In the genomic region with DNA sequence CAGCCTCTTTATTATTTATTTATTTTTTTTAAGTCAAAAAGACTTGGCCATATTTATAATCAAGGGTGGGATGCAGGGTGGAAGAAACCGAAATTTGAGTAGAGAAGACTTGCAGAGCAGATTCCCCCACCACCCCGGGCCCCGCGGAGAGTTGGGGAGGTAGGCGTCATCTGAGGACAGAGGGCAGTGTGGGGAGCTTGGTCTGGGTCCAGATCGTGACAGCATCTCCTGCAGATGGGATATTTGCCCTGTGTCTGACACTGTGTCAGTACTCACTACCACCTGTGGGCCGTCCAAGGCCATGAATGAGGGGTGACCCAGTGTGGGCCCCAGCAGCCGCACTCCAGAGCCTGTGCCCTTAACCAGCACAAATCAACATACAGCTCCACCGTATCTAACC, we compare ENCODE assay signal across 12 cellular contexts. TPM values are rescaled to one million over a fixed set of nuclear protein-coding genes. Genes with fewer than 3 reads are reported as not detected.
DNase-seq lines count a peak whose midpoint lies in the region; ATAC-seq and TF ChIP-seq lines count a peak whose summit lies in the region.
"Had no signal": no experiment of that assay in that cellular context is flagged by ENCODE, and none has a peak within 500 bp of the region (broad histone marks: within the 10 kb centered on the region; RNA-seq: fewer than 3 reads in every experiment).

No MANE protein-coding gene starts in this region.

- ATAC-seq in GM19023 (IDR thresholded peaks at IDR 0.05; ENCODE audit: unreplicated experiment) (no peak), HG03139 (IDR thresholded peaks at IDR 0.05; ENCODE audit: unreplicated experiment) (no peak)
- ATAC-seq: GM12878 had no signal

- peaks cover 5% of the 10 kb centered on the region for H3K4me1 ChIP-seq in left ventricle myocardium inferior
- no peaks in the 10 kb centered on the region for H3K4me1 ChIP-seq in spleen
- H3K4me1 ChIP-seq: HAP-1 had no signal

- H3K9me3 ChIP-seq in left ventricle myocardium inferior (replicated peaks) (no peaks in the 10 kb centered on the region), spleen (no peaks in the 10 kb centered on the region)
- H3K9me3 ChIP-seq: HAP-1 had no signal

- H3K27me3 ChIP-seq in left ventricle myocardium inferior (ENCODE audit: low read depth), result peaks cover 4% of the 10 kb centered on the region
- H3K27me3 ChIP-seq in H7 (ENCODE audit: control insufficient read depth, insufficient read depth, low read length), result no peaks in the 10 kb centered on the region; the same call in 1 of the 2 replicates
- peaks cover 0 to 49% (median 0%) of the 10 kb centered on the region in 7 donors for H3K27me3 ChIP-seq in spleen (replicated peaks in 1 of 7)

- H3K4me3 ChIP-seq in left ventricle myocardium inferior (no peak overlapping the region), H7 (ENCODE audit: insufficient read depth, low read depth, low read length) (no peak overlapping the region), spleen (no peak overlapping the region)
- H3K4me3 ChIP-seq: GM12878, HAP-1 had no signal

- H3K36me3 ChIP-seq in left ventricle myocardium inferior (no peaks in the 10 kb centered on the region), H7 (replicated peaks; ENCODE audit: control insufficient read depth, insufficient read depth, low read length) (no peaks in the 10 kb centered on the region), spleen (no peaks in the 10 kb centered on the region)
- H3K36me3 ChIP-seq: HAP-1 had no signal

- intact Hi-C loops in cardiac septum (cut with DNase I) (no loop called here), left ventricle myocardium inferior (cut with micrococcal nuclease) (no loop called here), spleen (cut with DNase I; ENCODE audit: low total_unique reads) (no loop called here)

- TF ChIP-seq POLR2A in spleen (IDR thresholded peaks at IDR 0.05), result no peak

- H3K27ac ChIP-seq in left ventricle myocardium inferior (replicated peaks) (no peak overlapping the region), spleen (no peak overlapping the region)

- 88 to 93% (median 88%) methylated on average over 7 to 9 of the region's 9 CpGs for WGBS in spleen, 5 donors

- peak; percentile 56 for DNase-seq in cardiac septum (ENCODE audit: low spot score)
- DNase-seq in left ventricle myocardium inferior, result no peak
- DNase-seq in H7, result peak; percentile 26
- peak; percentile 73 for DNase-seq in mesenteric fat pad (ENCODE audit: low spot score)
- peak; percentile 43 for DNase-seq in spleen
- no peak for DNase-seq in NCI-H748 (lab: John Stamatoyannopoulos, UW; ENCODE audit: unreplicated experiment)
- DNase-seq: CD4-positive, alpha-beta memory T cell; GOT3 had no signal

- TF ChIP-seq CTCF in left ventricle myocardium inferior (IDR thresholded peaks at IDR 0.05; ENCODE audit: borderline replicate concordance) (no peak), spleen (IDR thresholded peaks at IDR 0.05 in 8 of 11, conservative IDR thresholded peaks at IDR 0.05 in 3 of 11) (no peak)

RNA-seq across cellular contexts. Expression of gene PRELID3A, which starts 10.5 kb away (rescaled TPM):
- 2.9 TPM for total RNA-seq in cardiac septum
- 1.2 TPM for total RNA-seq in left ventricle myocardium inferior
- total RNA-seq in H7 (2014; rRNA removed; shearing (Covaris generic)), result 5.4 and 7.8 TPM in 2 replicates
- total RNA-seq in mesenteric fat pad, result 4.4 TPM
- 1 to 10 TPM; 2.4 to 5.1 (median 3.5) TPM for total RNA-seq in spleen
- polyA plus RNA-seq in spleen, result 1 to 10 TPM in 2 of 3 donors, under 1 TPM in 1; 0.93 to 2.0 (median 1.1) TPM
- polyA plus RNA-seq: CD4-positive, alpha-beta memory T cell had no signal

RNA-seq across cellular contexts. Expression of gene AFG3L2, which starts 20.2 kb away (rescaled TPM):
- total RNA-seq in cardiac septum (110 TPM), left ventricle myocardium inferior (136 TPM), mesenteric fat pad (44.8 TPM), spleen (10 to 100 TPM; 28.5 to 42.4 (median 35.8) TPM)
- total RNA-seq in H7 (2014; rRNA removed; shearing (Covaris generic)), result 108 and 132 TPM in 2 replicates
- polyA plus RNA-seq in spleen, result 10 to 100 TPM; 16.0 to 22.2 (median 17.3) TPM

Comparison
In these comparisons a context has a peak if more than half of its experiments do, and no peak if none do; other contexts are left out.
1. DNase-seq: peak in cardiac septum (single experiment), H7 (single experiment), mesenteric fat pad (single experiment) and spleen (single experiment); none in left ventricle myocardium inferior (single experiment) and NCI-H748 (single experiment).